Comparison of ENCODE assay signal across 12 cellular contexts in the genomic region with DNA sequence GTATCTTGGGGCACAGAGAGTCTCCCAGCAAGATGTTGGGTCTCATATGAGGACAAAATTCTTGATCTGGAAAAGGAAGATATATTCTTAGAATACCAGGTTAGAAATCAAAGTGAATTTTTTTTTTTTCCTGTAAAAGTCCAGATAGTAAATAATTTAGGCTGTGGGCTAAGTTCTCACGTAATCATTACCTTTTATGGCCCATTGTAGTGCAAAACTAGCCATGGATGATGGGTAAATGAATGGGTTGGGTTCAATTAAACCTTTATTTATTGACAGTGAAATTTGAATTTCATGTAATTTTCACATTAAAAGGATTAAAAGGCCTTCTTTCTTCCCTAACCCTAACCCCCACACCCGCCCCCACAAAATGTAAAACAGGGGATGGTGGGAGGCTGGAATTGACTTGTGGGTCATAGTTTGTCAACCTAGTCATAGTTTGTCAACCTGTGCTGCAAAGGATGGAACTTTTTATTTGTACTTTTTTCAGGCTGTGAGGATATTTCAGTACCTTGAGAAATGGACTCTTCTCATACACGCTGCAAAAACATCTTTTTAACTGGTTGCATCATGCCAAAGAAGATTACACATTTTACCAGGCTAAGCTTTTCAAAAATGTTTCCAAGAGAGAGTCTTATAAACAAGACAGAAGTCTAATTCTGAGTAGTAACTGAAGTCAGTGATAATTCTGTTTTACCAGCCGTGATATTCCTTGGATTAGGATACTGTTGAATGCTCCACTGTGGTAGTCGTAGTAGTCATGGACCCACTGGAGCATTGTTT.
"Had no signal": no experiment of that assay in that cellular context is flagged by ENCODE, and none has a peak within 500 bp of the region (broad histone marks: within the 10 kb centered on the region; RNA-seq: fewer than 3 reads in every experiment).

No MANE protein-coding gene starts in this region.

- FAIRE-seq: TTC549 had no signal

- H3K27ac Mint-ChIP-seq: activated CD8-positive, alpha-beta memory T cell treated with anti-CD3 and anti-CD28 coated beads, Interleukin-2, amount 10 ng/mL, durations not matched to agents 7 days and 5 days; immature natural killer cell had no signal

- H3K4me3 Mint-ChIP-seq: activated CD8-positive, alpha-beta memory T cell treated with anti-CD3 and anti-CD28 coated beads, Interleukin-2, amount 10 ng/mL, durations not matched to agents 7 days and 5 days; immature natural killer cell had no signal

- H3K27me3 ChIP-seq: sigmoid colon, stomach, uterus had no signal

- H3K27me3 Mint-ChIP-seq: activated CD8-positive, alpha-beta memory T cell treated with anti-CD3 and anti-CD28 coated beads, Interleukin-2, amount 10 ng/mL, durations not matched to agents 7 days and 5 days had no signal

- DNase-seq: activated CD8-positive, alpha-beta memory T cell treated with anti-CD3 and anti-CD28 coated beads, Interleukin-2, amount 10 ng/mL, durations not matched to agents 7 days and 5 days; activated T-cell treated with anti-CD3 and anti-CD28 coated beads, Interleukin-2, amount 50 U/mL, for 48 hours; cortex of kidney; effector memory CD4-positive, alpha-beta T cell; immature natural killer cell; sigmoid colon; stimulated activated CD4-positive, alpha-beta T cell treated with anti-CD3 and anti-CD28 coated beads, Interleukin-4, amount 100 ng/mL, for 24 hours; stomach; T-helper 2 cell; uterus had no signal

- H3K4me1 ChIP-seq: uterus had no signal

- H3K4me3 ChIP-seq: sigmoid colon, stomach, uterus had no signal

- H3K27ac ChIP-seq: epithelial cell of prostate, stomach had no signal

- H3K36me3 ChIP-seq: sigmoid colon, uterus had no signal

- H3K9me3 Mint-ChIP-seq: immature natural killer cell had no signal

- ATAC-seq: activated CD8-positive, alpha-beta memory T cell treated with anti-CD3 and anti-CD28 coated beads, Interleukin-2, amount 10 ng/mL, durations not matched to agents 7 days and 5 days had no signal
